9 cellular contexts compared by ENCODE assay signal in genomic region chr10:78757542-78757941, GRCh38.
DNase-seq lines count a peak whose midpoint lies in the region; ATAC-seq and TF ChIP-seq lines count a peak whose summit lies in the region.
"Had no signal": no experiment of that assay in that cellular context is flagged by ENCODE, and none has a peak within 500 bp of the region (broad histone marks: within the 10 kb centered on the region; RNA-seq: fewer than 3 reads in every experiment).

No MANE protein-coding gene starts in this region.

- CTCF ChIA-PET in GM10248 (lab: Yijun Ruan, JAX): interaction anchor here (1.7 kb wide), 1 partner anchor 15 kb away, joined by 3 read pairs; no protein-coding TSS in a partner anchor

- no peak overlapping the region for H3K4me3 ChIP-seq in fibroblast of pulmonary artery (replicated peaks; ENCODE audit: low read depth, low read length)
- H3K4me3 ChIP-seq: MG63 had no signal

- TF ChIP-seq CTCF in fibroblast of pulmonary artery (IDR thresholded peaks at IDR 0.05; ENCODE audit: low read length, missing control alignments) (no peak), GM10248 (IDR thresholded peaks at IDR 0.05; ENCODE audit: control extremely low read depth, extremely low read depth, low read depth, missing control alignments) (no peak)

- POLR2A ChIA-PET in GM10248 (lab: Yijun Ruan, JAX): no interaction called here

- DNase-seq in EH (ENCODE audit: low read depth) (peak; percentile 94), RPMI7951 (ENCODE audit: low read depth) (peak; percentile 92), fibroblast of pulmonary artery (ENCODE audit: low read depth) (peak; percentile 66), retina (peak; percentile 56), GM10248 (ENCODE audit: extremely low spot score) (no peak), HuH-7.5 (ENCODE audit: low spot score) (no peak)
- DNase-seq in activated effector memory CD4-positive, alpha-beta T cell treated with anti-CD3 and anti-CD28 coated beads, Interleukin-2, amount 50 U/mL, for 16 hours: no peak

- ATAC-seq in GM21737 (IDR thresholded peaks at IDR 0.05; ENCODE audit: unreplicated experiment): no peak

Comparison
In these comparisons a context has a peak if more than half of its experiments do, and no peak if none do; other contexts are left out.
1. DNase-seq: peak in EH (single experiment), RPMI7951 (single experiment), fibroblast of pulmonary artery (single experiment) and retina (single experiment); none in GM10248 (single experiment), HuH-7.5 (single experiment) and activated effector memory CD4-positive, alpha-beta T cell treated with anti-CD3 and anti-CD28 coated beads, Interleukin-2, amount 50 U/mL, for 16 hours (single experiment).